ENCODE assay signal across 22 cellular contexts in genomic region chr10:88299787-88300186, GRCh38.
"Had no signal": no experiment of that assay in that cellular context is flagged by ENCODE, and none has a peak within 500 bp of the region (broad histone marks: within the 10 kb centered on the region; RNA-seq: fewer than 3 reads in every experiment).

No MANE protein-coding gene starts in this region.

- H3K27ac ChIP-seq: esophagus squamous epithelium, parathyroid adenoma, prostate gland, sigmoid colon, skin epidermis had no signal

- H3K27me3 ChIP-seq: esophagus squamous epithelium, sigmoid colon had no signal

- H3K36me3 Mint-ChIP-seq: immature natural killer cell had no signal

- H3K9ac ChIP-seq: parathyroid adenoma had no signal

- H3K27ac Mint-ChIP-seq: dendritic cell treated with granulocyte-macrophage colony-stimulating factor and Interleukin-4, amounts not matched to agents 40 ng/mL and 50 ng/mL, for 4 days; effector memory CD8-positive, alpha-beta T cell; immature natural killer cell; nephron had no signal

- FAIRE-seq: colon, keratinocyte had no signal

- H2AFZ ChIP-seq: parathyroid adenoma had no signal

- H3K9me3 ChIP-seq: esophagus squamous epithelium, prostate gland, sigmoid colon had no signal

- H3K4me1 Mint-ChIP-seq: immature natural killer cell, nephron had no signal

- H3K4me3 Mint-ChIP-seq: dendritic cell treated with granulocyte-macrophage colony-stimulating factor and Interleukin-4, amounts not matched to agents 40 ng/mL and 50 ng/mL, for 4 days; effector memory CD8-positive, alpha-beta T cell; immature natural killer cell; naive B cell; nephron had no signal

- H3K27me3 Mint-ChIP-seq: naive B cell had no signal

- ATAC-seq: effector memory CD8-positive, alpha-beta T cell; left colon; left ventricle myocardium superior had no signal

- H3K4me1 ChIP-seq: parathyroid adenoma, prostate gland, sigmoid colon had no signal

- H3K36me3 ChIP-seq: esophagus squamous epithelium, prostate gland, sigmoid colon had no signal

- H3K9me3 Mint-ChIP-seq: effector memory CD8-positive, alpha-beta T cell; immature natural killer cell had no signal

- DNase-seq: effector memory CD8-positive, alpha-beta T cell; esophagus squamous epithelium; foreskin fibroblast; immature natural killer cell; left colon; left ventricle myocardium superior; mesendoderm; naive B cell; occipital lobe; sigmoid colon; stimulated activated CD4-positive, alpha-beta T cell treated with anti-CD3 and anti-CD28 coated beads, Interleukin-2, amount 100 ng/mL, for 24 hours; stimulated activated CD4-positive, alpha-beta T cell treated with anti-CD3 and anti-CD28 coated beads, Interleukin-4, amount 100 ng/mL, for 4 hours; stimulated activated naive CD4-positive, alpha-beta T cell treated with Interleukin-2 at 50 U/mL for 16 hours; trophoblast cell had no signal

- H3K79me2 ChIP-seq: parathyroid adenoma had no signal

- H3K4me3 ChIP-seq: esophagus squamous epithelium, lung, prostate gland, sigmoid colon, skin epidermis had no signal
